Comparison of ENCODE assay signal across 9 cellular contexts in genomic region chrX:133215747-133216146, GRCh38. TPM values are rescaled to one million over a fixed set of nuclear protein-coding genes. Genes with fewer than 3 reads are reported as not detected.
DNase-seq lines count a peak whose midpoint lies in the region; ATAC-seq, FAIRE-seq and TF ChIP-seq lines count a peak whose summit lies in the region.
"Had no signal": no experiment of that assay in that cellular context is flagged by ENCODE, and none has a peak within 500 bp of the region (broad histone marks: within the 10 kb centered on the region; RNA-seq: fewer than 3 reads in every experiment).

No MANE protein-coding gene starts in this region.

- intact Hi-C loops in right lobe of liver (cut with DNase I): loop anchor here in 1 of 2 donors (10.0 kb wide), 1 partner anchor 79 kb away; no protein-coding TSS in a partner anchor

- ATAC-seq in WTC11 (no peak), right lobe of liver (peak in 2 of 4 donors; percentile 24 to 32), GM21529 (IDR thresholded peaks at IDR 0.05; ENCODE audit: unreplicated experiment) (no peak), HG03135 (IDR thresholded peaks at IDR 0.05; ENCODE audit: unreplicated experiment) (no peak), HG03342 (IDR thresholded peaks at IDR 0.05; ENCODE audit: unreplicated experiment) (no peak)

- CTCF ChIA-PET in HEK293 (lab: Yijun Ruan, JAX): interaction anchor here (0.5 to 1.3 kb wide), 8 partner anchors 22 to 659 kb away, joined by 3 to 5 read pairs (median 3); no protein-coding TSS in a partner anchor
- CTCF ChIA-PET in WTC11 (lab: Charles Lee): interaction anchor here (0.7 to 1.4 kb wide), 3 partner anchors 36 to 211 kb away, joined by 3 to 4 read pairs (median 3); no protein-coding TSS in a partner anchor

- H3K27ac ChIP-seq in HEK293 (ENCODE audit: extremely low read depth, low read depth, low read length) (no peak overlapping the region), right lobe of liver (no peak overlapping the region)

- TF ChIP-seq CTCF in D721Med (IDR thresholded peaks at IDR 0.05; ENCODE audit: insufficient read depth, missing control alignments) (peak; percentile 13), HEK293 (tag by site-specific recombination; IDR thresholded peaks at IDR 0.05) (no peak), WTC11 (IDR thresholded peaks at IDR 0.05) (no peak), right lobe of liver (IDR thresholded peaks at IDR 0.05) (peak in 3 of 4 donors; percentile 12 to 38 (median 25))

- H3K4me3 ChIP-seq in HEK293 (ENCODE audit: low read depth, low read length): no peak overlapping the region
- H3K4me3 ChIP-seq in right lobe of liver: no peak overlapping the region

- no peaks in the 10 kb centered on the region for H3K9me3 Mint-ChIP-seq in WTC11

- no peak for FAIRE-seq in D721Med (lab: Jason Lieb, UNC)
- no peak for FAIRE-seq in GM12892 (lab: Jason Lieb, UNC)

- TF ChIP-seq POLR2A in right lobe of liver (IDR thresholded peaks at IDR 0.05) (no peak), GM12892 (IDR thresholded peaks at IDR 0.05; ENCODE audit: low read depth, low read length) (no peak)

- H3K4me1 Mint-ChIP-seq in WTC11: peaks cover 8% of the 10 kb centered on the region; the same call in 1 of the 2 replicates

- H3K4me1 ChIP-seq in HEK293 (ENCODE audit: control insufficient read depth, insufficient read depth, low read length): no peaks in the 10 kb centered on the region
- H3K4me1 ChIP-seq in right lobe of liver: no peaks in the 10 kb centered on the region

- 17% methylated on average over 1 of the region's 1 CpG for WGBS in right lobe of liver (ENCODE audit: insufficient coverage, low coverage, low lambda C conversion rate, missing lambda C conversion rate)

- H3K36me3 ChIP-seq in HEK293 (ENCODE audit: control insufficient read depth in 2 of 2, insufficient read depth in 1 of 2, low read length in 2 of 2) (no peaks in the 10 kb centered on the region), right lobe of liver (no peaks in the 10 kb centered on the region)

- H3K27me3 ChIP-seq in right lobe of liver: no peaks in the 10 kb centered on the region

- H3K36me3 Mint-ChIP-seq in WTC11: no peaks in the 10 kb centered on the region

- H3K9me3 ChIP-seq in HEK293 (ENCODE audit: control insufficient read depth, insufficient read depth, low read depth, low read length): no peaks in the 10 kb centered on the region
- H3K9me3 ChIP-seq in right lobe of liver: no peaks in the 10 kb centered on the region

- DNase-seq in D721Med (ENCODE audit: insufficient read length, low spot score): no peak
- DNase-seq in WTC11 (ENCODE audit: low spot score): peak; percentile 11
- no peak for DNase-seq in right lobe of liver
- no peak for DNase-seq in GM12892 (ENCODE audit: insufficient read length)

- peaks cover 7% of the 10 kb centered on the region for H3K27me3 Mint-ChIP-seq in WTC11 (ENCODE audit: low read depth)

- no peak overlapping the region for H3K27ac Mint-ChIP-seq in WTC11

- no peak overlapping the region for H3K4me3 Mint-ChIP-seq in WTC11

- POLR2A ChIA-PET in HEK293 (lab: Yijun Ruan, JAX) (no interaction called here), WTC11 (lab: Charles Lee) (no interaction called here)

TF ChIP-seq in HEK293, 187 proteins besides CTCF, POLR2A, EP300 and RAD21:
- TF ChIP-seq ZNF2 (tag by site-specific recombination; IDR thresholded peaks at IDR 0.05) (0 out of 2 replicates have a peak, but pooled peaks have one; percentile 27), ZNF654 (tag by site-specific recombination; IDR thresholded peaks at IDR 0.05; ENCODE audit: low read depth) (peak; percentile 66), ZSCAN23 (tag by site-specific recombination; IDR thresholded peaks at IDR 0.05) (no peak), PRDM4 (tag by site-specific recombination; IDR thresholded peaks at IDR 0.05) (no peak)

TF ChIP-seq in WTC11, 78 proteins besides CTCF, POLR2A, EP300 and RAD21:
- no peak for TF ChIP-seq SMAD4 (CRISPR knock-in tag; IDR thresholded peaks at IDR 0.05)
- TF ChIP-seq ZMAT4 (CRISPR knock-in tag; IDR thresholded peaks at IDR 0.05): no peak
- no peak for TF ChIP-seq PREB (CRISPR knock-in tag; IDR thresholded peaks at IDR 0.05; ENCODE audit: borderline replicate concordance)
- no peak for TF ChIP-seq ZBTB21 (CRISPR knock-in tag; IDR thresholded peaks at IDR 0.05; ENCODE audit: borderline replicate concordance)
- no peak for TF ChIP-seq NR1H2 (CRISPR knock-in tag; IDR thresholded peaks at IDR 0.05)
- no peak for TF ChIP-seq IRF1 (CRISPR knock-in tag; IDR thresholded peaks at IDR 0.05)
- TF ChIP-seq ERG (CRISPR knock-in tag; IDR thresholded peaks at IDR 0.05): no peak
- TF ChIP-seq JAZF1 (CRISPR knock-in tag; IDR thresholded peaks at IDR 0.05): no peak
TF ChIP-seq in WTC11: peak in this region for 0.

RNA-seq across cellular contexts. Expression of gene TFDP3, which starts 2.4 kb away (rescaled TPM):
- not detected in 3 replicates for total RNA-seq in WTC11 (2021)
- not detected for total RNA-seq in right lobe of liver
- polyA plus RNA-seq in GM12892 (2012; ENCODE audit: missing spikeins): not detected
- total RNA-seq: glomerular endothelial cell had no signal

Comparison
In these comparisons a context has a peak if more than half of its experiments do, and no peak if none do; other contexts are left out.
1. CTCF ChIP-seq: peak in D721Med (single experiment) and right lobe of liver (3 of 4); none in HEK293 (single experiment) and WTC11 (single experiment).